11 cellular contexts compared by ENCODE assay signal in the genomic region with DNA sequence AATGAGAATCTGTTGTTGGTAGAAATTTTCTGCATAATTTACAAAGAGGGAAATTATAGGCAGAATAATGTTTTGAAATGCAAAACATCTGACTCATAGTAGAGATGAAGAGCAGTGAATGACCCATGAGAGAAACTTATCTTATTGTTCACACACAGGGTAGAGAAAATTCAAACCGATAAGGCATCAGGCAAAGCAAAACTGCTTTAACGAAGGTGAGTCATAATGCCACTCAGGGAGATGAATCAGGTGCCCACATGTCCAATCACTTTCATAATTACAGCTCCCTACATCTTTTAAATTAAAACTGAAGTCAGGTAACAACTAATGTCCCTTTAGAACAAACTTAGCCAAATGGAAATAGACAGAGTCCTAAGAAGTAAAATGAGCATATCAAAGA.
DNase-seq lines count a peak whose midpoint lies in the region; ATAC-seq lines count a peak whose summit lies in the region.
"Had no signal": no experiment of that assay in that cellular context is flagged by ENCODE, and none has a peak within 500 bp of the region (broad histone marks: within the 10 kb centered on the region; RNA-seq: fewer than 3 reads in every experiment).

No MANE protein-coding gene starts in this region.

- peak; percentile 56 to 71 for ATAC-seq in activated T-cell treated with anti-CD3 and anti-CD28 coated beads, Interleukin-2, amount 50 U/mL, for 72 hours (replicated peaks in 1 of 2)
- ATAC-seq in GM21786 (IDR thresholded peaks at IDR 0.05; ENCODE audit: unreplicated experiment) (peak; percentile 91), HG03342 (IDR thresholded peaks at IDR 0.05; ENCODE audit: unreplicated experiment) (peak; percentile 90)
- ATAC-seq in stimulated activated effector memory CD8-positive, alpha-beta T cell treated with anti-CD3 and anti-CD28 coated beads, Interleukin-12 subunit alpha, Interleukin-12 subunit beta, amount 100 ng/mL, for 72 hours, result peak; percentile 67
- ATAC-seq: stimulated activated naive CD8-positive, alpha-beta T cell treated with anti-CD3 and anti-CD28 coated beads, Interleukin-15, amount 100 ng/mL, for 72 hours had no signal

- peaks cover 1 to 5% of the 10 kb centered on the region in 2 donors for H3K9me3 Mint-ChIP-seq in activated T-cell treated with anti-CD3 and anti-CD28 coated beads, Interleukin-2, amount 50 U/mL, for 72 hours
- H3K9me3 Mint-ChIP-seq in stimulated activated effector memory CD8-positive, alpha-beta T cell treated with anti-CD3 and anti-CD28 coated beads, Interleukin-12 subunit alpha, Interleukin-12 subunit beta, amount 100 ng/mL, for 72 hours, result peaks cover 8% of the 10 kb centered on the region
- peaks cover 0 to 26% (median 5%) of the 10 kb centered on the region in 6 donors for H3K9me3 Mint-ChIP-seq in immature natural killer cell

- no peak for DNase-seq in activated T-cell treated with anti-CD3 and anti-CD28 coated beads, Interleukin-2, amount 50 U/mL, for 72 hours
- no peak for DNase-seq in activated T-cell treated with anti-CD3 and anti-CD28 coated beads, Interleukin-2, amount 50 U/mL, for 48 hours
- DNase-seq in stimulated activated effector memory CD8-positive, alpha-beta T cell treated with anti-CD3 and anti-CD28 coated beads, Interleukin-12 subunit alpha, Interleukin-12 subunit beta, amount 100 ng/mL, for 72 hours (ENCODE audit: low spot score in 2 of 2), result no peak
- no peak for DNase-seq in activated naive CD4-positive, alpha-beta T cell treated with anti-CD3 and anti-CD28 coated beads, Interleukin-2, amount 50 U/mL, for 16 hours
- DNase-seq in NCI-H748 treated with DMSO at 0.1 percent for 48 hours (lab: John Stamatoyannopoulos, UW) (no peak), immature natural killer cell (no peak)
- DNase-seq: dorsolateral prefrontal cortex; hippocampal formation; stimulated activated naive CD8-positive, alpha-beta T cell treated with anti-CD3 and anti-CD28 coated beads, Interleukin-15, amount 100 ng/mL, for 72 hours had no signal

- peaks cover 0 to 2% of the 10 kb centered on the region in 2 donors for H3K36me3 Mint-ChIP-seq in activated T-cell treated with anti-CD3 and anti-CD28 coated beads, Interleukin-2, amount 50 U/mL, for 72 hours (ENCODE audit: insufficient read depth in 2 of 2)
- H3K36me3 Mint-ChIP-seq in stimulated activated effector memory CD8-positive, alpha-beta T cell treated with anti-CD3 and anti-CD28 coated beads, Interleukin-12 subunit alpha, Interleukin-12 subunit beta, amount 100 ng/mL, for 72 hours, result no peaks in the 10 kb centered on the region
- H3K36me3 Mint-ChIP-seq in immature natural killer cell, result no peaks in the 10 kb centered on the region

- no peaks in the 10 kb centered on the region for H3K27me3 Mint-ChIP-seq in activated T-cell treated with anti-CD3 and anti-CD28 coated beads, Interleukin-2, amount 50 U/mL, for 72 hours (ENCODE audit: low read depth)
- no peaks in the 10 kb centered on the region for H3K27me3 Mint-ChIP-seq in immature natural killer cell (ENCODE audit: low read depth in 3 of 3)
- H3K27me3 Mint-ChIP-seq: stimulated activated naive CD8-positive, alpha-beta T cell treated with anti-CD3 and anti-CD28 coated beads, Interleukin-15, amount 100 ng/mL, for 72 hours had no signal

- no peaks in the 10 kb centered on the region for H3K4me1 Mint-ChIP-seq in activated T-cell treated with anti-CD3 and anti-CD28 coated beads, Interleukin-2, amount 50 U/mL, for 72 hours (ENCODE audit: low read depth)
- no peaks in the 10 kb centered on the region for H3K4me1 Mint-ChIP-seq in stimulated activated effector memory CD8-positive, alpha-beta T cell treated with anti-CD3 and anti-CD28 coated beads, Interleukin-12 subunit alpha, Interleukin-12 subunit beta, amount 100 ng/mL, for 72 hours
- no peaks in the 10 kb centered on the region for H3K4me1 Mint-ChIP-seq in immature natural killer cell
- H3K4me1 Mint-ChIP-seq: stimulated activated naive CD8-positive, alpha-beta T cell treated with anti-CD3 and anti-CD28 coated beads, Interleukin-15, amount 100 ng/mL, for 72 hours had no signal

- H3K27ac Mint-ChIP-seq in activated T-cell treated with anti-CD3 and anti-CD28 coated beads, Interleukin-2, amount 50 U/mL, for 72 hours, result no peak overlapping the region
- H3K27ac Mint-ChIP-seq in stimulated activated effector memory CD8-positive, alpha-beta T cell treated with anti-CD3 and anti-CD28 coated beads, Interleukin-12 subunit alpha, Interleukin-12 subunit beta, amount 100 ng/mL, for 72 hours, result no peak overlapping the region
- no peak overlapping the region for H3K27ac Mint-ChIP-seq in immature natural killer cell
- H3K27ac Mint-ChIP-seq: stimulated activated naive CD8-positive, alpha-beta T cell treated with anti-CD3 and anti-CD28 coated beads, Interleukin-15, amount 100 ng/mL, for 72 hours had no signal

- no peak overlapping the region for H3K4me3 Mint-ChIP-seq in activated T-cell treated with anti-CD3 and anti-CD28 coated beads, Interleukin-2, amount 50 U/mL, for 72 hours
- H3K4me3 Mint-ChIP-seq in stimulated activated effector memory CD8-positive, alpha-beta T cell treated with anti-CD3 and anti-CD28 coated beads, Interleukin-12 subunit alpha, Interleukin-12 subunit beta, amount 100 ng/mL, for 72 hours, result no peak overlapping the region
- H3K4me3 Mint-ChIP-seq in immature natural killer cell, result no peak overlapping the region
- H3K4me3 Mint-ChIP-seq: stimulated activated naive CD8-positive, alpha-beta T cell treated with anti-CD3 and anti-CD28 coated beads, Interleukin-15, amount 100 ng/mL, for 72 hours had no signal
